Comparison of ENCODE assay signal across 23 cellular contexts in the genomic region with DNA sequence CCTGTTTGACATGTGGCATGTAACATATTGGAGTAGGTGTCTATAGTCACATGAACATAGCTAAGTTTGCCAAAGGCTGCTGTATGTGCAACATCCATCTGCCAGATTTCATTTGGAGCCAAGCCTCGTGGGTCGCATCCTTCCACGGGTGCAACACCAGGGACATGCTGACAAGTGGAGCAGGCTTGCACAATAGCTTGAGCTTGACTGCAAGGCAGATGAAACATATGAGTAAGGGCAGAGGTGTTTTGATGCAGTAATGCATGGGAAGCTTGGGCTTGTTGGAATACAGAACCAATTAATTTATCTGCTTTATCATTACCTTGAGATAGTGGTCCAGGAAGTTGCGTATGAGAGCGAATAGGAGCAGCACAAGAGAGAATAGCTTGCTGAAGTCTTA.
"Had no signal": no experiment of that assay in that cellular context is flagged by ENCODE, and none has a peak within 500 bp of the region (broad histone marks: within the 10 kb centered on the region; RNA-seq: fewer than 3 reads in every experiment).

No MANE protein-coding gene starts in this region.

- H3K36me3 ChIP-seq: brain microvascular endothelial cell, colonic mucosa had no signal

- H3K9me3 Mint-ChIP-seq: activated T-cell treated with anti-CD3 and anti-CD28 coated beads, Interleukin-2, amount 50 U/mL, for 24 hours had no signal

- H3K4me1 ChIP-seq: colonic mucosa had no signal

- H3K27ac Mint-ChIP-seq: activated CD4-positive, alpha-beta memory T cell treated with anti-CD3 and anti-CD28 coated beads, Interleukin-2, amount 10 ng/mL, durations not matched to agents 7 days and 5 days; activated CD4-positive, alpha-beta T cell treated with anti-CD3 and anti-CD28 coated beads, Interleukin-2, amount 10 ng/mL, durations not matched to agents 7 days and 5 days; activated naive CD4-positive, alpha-beta T cell treated with anti-CD3 and anti-CD28 coated beads, Interleukin-2, amount 10 ng/mL, durations not matched to agents 7 days and 5 days; activated naive CD4-positive, alpha-beta T cell treated with anti-CD3 and anti-CD28 coated beads, Interleukin-2, amount 50 U/mL, for 72 hours; activated naive CD8-positive, alpha-beta T cell treated with anti-CD3 and anti-CD28 coated beads, Interleukin-2, amount 10 ng/mL, durations not matched to agents 7 days and 5 days; activated T-cell treated with anti-CD3 and anti-CD28 coated beads, Interleukin-2, amount 50 U/mL, for 24 hours; activated T-cell treated with anti-CD3 and anti-CD28 coated beads, Interleukin-2, amount 50 U/mL, for 72 hours had no signal

- H3K4me3 ChIP-seq: colonic mucosa had no signal

- H3K9me3 ChIP-seq: colonic mucosa had no signal

- DNase-seq: activated CD4-positive, alpha-beta memory T cell treated with anti-CD3 and anti-CD28 coated beads, Interleukin-2, amount 10 ng/mL, durations not matched to agents 7 days and 5 days; activated CD4-positive, alpha-beta T cell treated with anti-CD3 and anti-CD28 coated beads for 1 hour; activated CD4-positive, alpha-beta T cell treated with anti-CD3 and anti-CD28 coated beads for 4 hours; activated CD4-positive, alpha-beta T cell treated with anti-CD3 and anti-CD28 coated beads, Interleukin-2, amount 10 ng/mL, durations not matched to agents 7 days and 5 days; activated CD4-positive, alpha-beta T cell treated with anti-CD3 and anti-CD28 coated beads, Interleukin-2, amount 50 U/mL, for 4 hours; activated CD8-positive, alpha-beta memory T cell treated with anti-CD3 and anti-CD28 coated beads, Interleukin-2, amount 50 U/mL, for 48 hours; activated gamma-delta T cell; activated naive CD4-positive, alpha-beta T cell; activated naive CD4-positive, alpha-beta T cell treated with anti-CD3 and anti-CD28 coated beads, Interleukin-2, amount 10 ng/mL, durations not matched to agents 7 days and 5 days; activated naive CD8-positive, alpha-beta T cell treated with anti-CD3 and anti-CD28 coated beads, Interleukin-2, amount 10 ng/mL, durations not matched to agents 7 days and 5 days; activated T-cell treated with anti-CD3 and anti-CD28 coated beads for 4 hours; activated T-cell treated with anti-CD3 and anti-CD28 coated beads, Interleukin-2, amount 50 U/mL, for 24 hours; activated T-cell treated with anti-CD3 and anti-CD28 coated beads, Interleukin-2, amount 50 U/mL, for 72 hours; amniotic stem cell; brain microvascular endothelial cell; caudate nucleus; colonic mucosa; effector CD8-positive, alpha-beta T cell; head of caudate nucleus; hippocampal formation; T-helper 2 cell had no signal

- H3K27me3 ChIP-seq: brain microvascular endothelial cell, colonic mucosa had no signal

- H3K4me3 Mint-ChIP-seq: activated CD4-positive, alpha-beta memory T cell treated with anti-CD3 and anti-CD28 coated beads, Interleukin-2, amount 10 ng/mL, durations not matched to agents 7 days and 5 days; activated CD4-positive, alpha-beta T cell treated with anti-CD3 and anti-CD28 coated beads, Interleukin-2, amount 10 ng/mL, durations not matched to agents 7 days and 5 days; activated naive CD4-positive, alpha-beta T cell treated with anti-CD3 and anti-CD28 coated beads, Interleukin-2, amount 10 ng/mL, durations not matched to agents 7 days and 5 days; activated naive CD8-positive, alpha-beta T cell treated with anti-CD3 and anti-CD28 coated beads, Interleukin-2, amount 10 ng/mL, durations not matched to agents 7 days and 5 days; activated T-cell treated with anti-CD3 and anti-CD28 coated beads, Interleukin-2, amount 50 U/mL, for 24 hours; activated T-cell treated with anti-CD3 and anti-CD28 coated beads, Interleukin-2, amount 50 U/mL, for 72 hours had no signal

- H3K27ac ChIP-seq: brain microvascular endothelial cell, colonic mucosa had no signal

- ATAC-seq: activated naive CD4-positive, alpha-beta T cell treated with anti-CD3 and anti-CD28 coated beads, Interleukin-2, amount 50 U/mL, for 72 hours; activated T-cell treated with anti-CD3 and anti-CD28 coated beads, Interleukin-2, amount 50 U/mL, for 72 hours; esophagus mucosa had no signal
